Comparison of ENCODE assay signal across 8 cellular contexts in the genomic region with DNA sequence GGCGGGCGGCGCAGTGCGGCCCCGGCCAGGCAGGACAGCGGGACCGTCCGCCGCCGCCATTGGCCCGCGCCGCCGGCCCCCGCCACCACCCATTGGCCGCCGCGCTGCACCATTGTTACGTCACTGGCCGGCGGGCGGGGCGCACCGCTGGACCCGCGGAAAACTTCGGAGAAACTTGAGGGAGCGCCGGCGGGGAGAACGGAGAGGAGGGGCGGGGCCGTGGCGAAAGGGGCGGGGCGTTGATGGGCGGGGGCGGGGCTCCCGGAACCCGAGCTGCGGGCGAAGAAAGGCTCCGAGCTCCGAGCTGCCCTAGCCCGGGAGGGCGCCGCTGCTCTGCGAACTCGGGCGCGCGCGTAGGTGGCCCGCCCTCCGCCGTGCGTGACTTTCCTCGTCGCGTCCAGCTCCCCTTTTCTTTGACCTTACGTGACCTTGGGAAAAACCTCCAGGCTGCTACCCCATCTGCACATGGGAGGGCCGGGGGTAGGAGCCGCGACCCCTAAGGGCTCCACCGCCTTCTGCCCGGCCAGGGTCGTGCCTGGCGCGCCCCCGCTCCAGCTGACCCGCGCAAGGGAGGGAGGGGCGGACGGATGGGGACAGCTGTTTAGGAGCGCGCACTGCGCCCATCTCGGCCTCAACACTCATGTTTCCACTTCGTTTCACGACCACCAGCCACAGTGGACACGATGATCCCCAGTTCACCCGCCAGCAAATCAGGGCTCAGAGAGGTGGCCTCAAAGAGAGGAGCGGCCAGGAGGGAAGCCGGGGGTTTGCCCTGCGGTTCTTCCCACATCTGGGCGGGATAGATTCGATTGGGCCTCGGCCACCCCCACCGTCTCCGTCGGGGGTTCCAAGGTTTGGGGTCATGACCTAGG. TPM values are rescaled to one million over a fixed set of nuclear protein-coding genes. Genes with fewer than 3 reads are reported as not detected.
DNase-seq lines count a peak whose midpoint lies in the region; ATAC-seq and TF ChIP-seq lines count a peak whose summit lies in the region.

A gene with protein sequence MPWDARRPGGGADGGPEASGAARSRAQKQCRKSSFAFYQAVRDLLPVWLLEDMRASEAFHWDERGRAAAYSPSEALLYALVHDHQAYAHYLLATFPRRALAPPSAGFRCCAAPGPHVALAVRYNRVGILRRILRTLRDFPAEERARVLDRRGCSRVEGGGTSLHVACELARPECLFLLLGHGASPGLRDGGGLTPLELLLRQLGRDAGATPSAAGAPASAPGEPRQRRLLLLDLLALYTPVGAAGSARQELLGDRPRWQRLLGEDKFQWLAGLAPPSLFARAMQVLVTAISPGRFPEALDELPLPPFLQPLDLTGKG (minus strand): TSS at position 33 of the 872 bp plus-strand sequence. CDS start 1,887 bp downstream, outside the sequence.

- TF ChIP-seq RAD21 in IMR-90 (IDR thresholded peaks at IDR 0.05; ENCODE audit: low read length) = no peak

- 6% methylated on average over 33 of the region's 91 CpGs; no CpG with 5 or more reads in 1 of the 2 experiments for WGBS in IMR-90 (ENCODE audit: extremely low coverage in 2 of 2, insufficient read length in 1 of 2), 2 experiments
- 9% methylated on average over 28 of the region's 91 CpGs for WGBS in esophagus muscularis mucosa

- peaks cover 6% of the 10 kb centered on the region; the same call in 1 of the 2 replicates for H3K9me1 ChIP-seq in IMR-90 (ENCODE audit: insufficient read depth, low read length)

- peak within 1 kb of the TSS; percentile 87 for H2AK9ac ChIP-seq in IMR-90 (replicated peaks; ENCODE audit: low read depth, low read length, poor library complexity)

- TF ChIP-seq EP300 in esophagus muscularis mucosa (IDR thresholded peaks at IDR 0.05) = no peak

- H3K36me3 ChIP-seq in IMR-90 (ENCODE audit: control insufficient read depth, insufficient read depth, low read length) (peaks cover 12% of the 10 kb centered on the region), Peyer's patch (peaks cover 0 to 21% (median 0%) of the 10 kb centered on the region in 3 donors), esophagus muscularis mucosa (peaks cover 11 to 24% (median 24%) of the 10 kb centered on the region in 4 donors), muscle layer of duodenum (ENCODE audit: control insufficient read depth in 1 of 2, insufficient read depth in 2 of 2, low read length in 2 of 2) (peaks cover 0 to 6% of the 10 kb centered on the region in 2 donors)

- H2BK20ac ChIP-seq in IMR-90 (ENCODE audit: low read depth, low read length) = no peak within 1 kb of the TSS

- H3K9me3 Mint-ChIP-seq in Calu3 (ENCODE audit: low read depth, unreplicated experiment) = no peaks in the 10 kb centered on the region
- H3K9me3 Mint-ChIP-seq in activated T-cell treated with anti-CD3 and anti-CD28 coated beads, Interleukin-2, amount 50 U/mL, for 72 hours = no peaks in the 10 kb centered on the region

- TF ChIP-seq CTCF in Calu3 (IDR thresholded peaks at IDR 0.05; ENCODE audit: unreplicated experiment) (no peak), IMR-90 (conservative IDR thresholded peaks at IDR 0.05; ENCODE audit: low read depth, low read length) (no peak), Peyer's patch (IDR thresholded peaks at IDR 0.05) (peak in 1 of 6 experiments; percentile 11), esophagus muscularis mucosa (IDR thresholded peaks at IDR 0.05) (no peak)

- H4K91ac ChIP-seq in IMR-90 (ENCODE audit: insufficient read depth, low read depth, low read length) = no peak within 1 kb of the TSS

- CTCF ChIA-PET in Calu3 (lab: Charles Lee) = interaction anchor here (0.7 kb wide), 1 partner anchor 85 kb away, joined by 4 read pairs; no protein-coding TSS in a partner anchor
- CTCF ChIA-PET in IMR-90 (lab: Yijun Ruan, JAX) = interaction anchor here (1.1 to 2.0 kb wide), 2 partner anchors 15 to 72 kb away, joined by 3 to 7 read pairs; no protein-coding TSS in a partner anchor

- H3K9ac ChIP-seq in IMR-90 (ENCODE audit: low read depth, low read length) = peak within 1 kb of the TSS; percentile 80

- peak within 1 kb of the TSS; percentile 48 for H3K18ac ChIP-seq in IMR-90 (ENCODE audit: low read depth, low read length)

- peak within 1 kb of the TSS; percentile 73 for H3K4me3 Mint-ChIP-seq in Calu3 (ENCODE audit: low read depth, unreplicated experiment)
- peak within 1 kb of the TSS; percentile 86 to 91 for H3K4me3 Mint-ChIP-seq in activated T-cell treated with anti-CD3 and anti-CD28 coated beads, Interleukin-2, amount 50 U/mL, for 72 hours

- dilution Hi-C loops in IMR-90 (cut with HindIII; ENCODE audit: low sequenced_read_pairs, unreplicated experiment) = no loop called here

- H4K20me1 ChIP-seq in IMR-90 (ENCODE audit: insufficient read depth, low read length) = no peaks in the 10 kb centered on the region

- peak within 1 kb of the TSS; percentile 56 for H2AK5ac ChIP-seq in IMR-90 (ENCODE audit: low read depth, low read length)

- peak within 1 kb of the TSS; percentile 64 for H3K4ac ChIP-seq in IMR-90 (ENCODE audit: low read depth, low read length)

- H2BK15ac ChIP-seq in IMR-90 (ENCODE audit: low read depth, low read length) = no peak within 1 kb of the TSS

- H2BK5ac ChIP-seq in IMR-90 (ENCODE audit: low read depth, low read length, poor library complexity, severe bottlenecking) = peak within 1 kb of the TSS; percentile 30

- H2AFZ ChIP-seq in IMR-90 (replicated peaks; ENCODE audit: low read length, poor library complexity) = peak within 1 kb of the TSS; percentile 94

- H3K36me3 Mint-ChIP-seq in Calu3 (ENCODE audit: insufficient read depth, unreplicated experiment) = peaks cover 40% of the 10 kb centered on the region
- no peaks in the 10 kb centered on the region for H3K36me3 Mint-ChIP-seq in activated T-cell treated with anti-CD3 and anti-CD28 coated beads, Interleukin-2, amount 50 U/mL, for 72 hours (ENCODE audit: insufficient read depth in 2 of 2)

- no peaks in the 10 kb centered on the region for H3K27me3 Mint-ChIP-seq in Calu3 (ENCODE audit: unreplicated experiment)
- no peaks in the 10 kb centered on the region for H3K27me3 Mint-ChIP-seq in activated T-cell treated with anti-CD3 and anti-CD28 coated beads, Interleukin-2, amount 50 U/mL, for 72 hours (ENCODE audit: low read depth)

- DNase-seq in Calu3 = peak; percentile 96
- DNase-seq in IMR-90 = peak; percentile 89
- peak; percentile 90 to 98 (median 97) for DNase-seq in Peyer's patch
- peak; percentile 88 to 92 for DNase-seq in activated T-cell treated with anti-CD3 and anti-CD28 coated beads, Interleukin-2, amount 50 U/mL, for 72 hours
- DNase-seq in esophagus muscularis mucosa (ENCODE audit: extremely low spot score) = peak; percentile 99
- DNase-seq in stimulated activated CD8-positive, alpha-beta memory T cell treated with anti-CD3 and anti-CD28 coated beads, Interleukin-4, amount 100 ng/mL, for 48 hours = peak; percentile 96

- H3K4me3 ChIP-seq in IMR-90 (ENCODE audit: insufficient read depth, low read depth, low read length) = peak within 1 kb of the TSS; percentile 76
- H3K4me3 ChIP-seq in Peyer's patch = peak within 1 kb of the TSS; percentile 56 to 83 (median 62)
- H3K4me3 ChIP-seq in esophagus muscularis mucosa = peak within 1 kb of the TSS; percentile 63 to 81 (median 74)
- peak within 1 kb of the TSS; percentile 60 to 82 for H3K4me3 ChIP-seq in muscle layer of duodenum (ENCODE audit: low read depth in 1 of 2, low read length in 2 of 2)

- H3K23ac ChIP-seq in IMR-90 (ENCODE audit: low read depth, low read length) = peak within 1 kb of the TSS; percentile 85

- H3K79me1 ChIP-seq in IMR-90 (ENCODE audit: low read depth in 1 of 2, low read length in 2 of 2) = peaks cover 11 to 12% of the 10 kb centered on the region in 2 experiments

- H3K9me3 ChIP-seq in IMR-90 (ENCODE audit: control insufficient read depth, insufficient read depth, low read length) = no peaks in the 10 kb centered on the region
- no peaks in the 10 kb centered on the region for H3K9me3 ChIP-seq in Peyer's patch
- no peaks in the 10 kb centered on the region for H3K9me3 ChIP-seq in esophagus muscularis mucosa
- no peaks in the 10 kb centered on the region for H3K9me3 ChIP-seq in muscle layer of duodenum (ENCODE audit: control insufficient read depth in 1 of 2, low read length in 2 of 2)

- peak within 1 kb of the TSS; percentile 38 to 83; a peak in 3 of 4 replicates for H4K8ac ChIP-seq in IMR-90 (ENCODE audit: low read depth in 2 of 2, low read length in 2 of 2)

- in situ Hi-C loops in IMR-90 (cut with MboI; ENCODE audit: low sequenced_read_pairs) = no loop called here

- H3K4me1 ChIP-seq in IMR-90 (ENCODE audit: control insufficient read depth, insufficient read depth, low read length) (peaks cover 8% of the 10 kb centered on the region), Peyer's patch (peaks cover 10 to 37% (median 13%) of the 10 kb centered on the region in 4 donors), esophagus muscularis mucosa (peaks cover 20 to 31% (median 26%) of the 10 kb centered on the region in 4 donors), muscle layer of duodenum (ENCODE audit: control insufficient read depth in 1 of 2, insufficient read depth in 2 of 2, low read length in 2 of 2) (peaks cover 0 to 17% of the 10 kb centered on the region in 2 donors)

- H3K56ac ChIP-seq in IMR-90 (ENCODE audit: extremely low read depth, insufficient read depth, low read length) = no peak within 1 kb of the TSS

- H3K27me3 ChIP-seq in IMR-90 (ENCODE audit: control insufficient read depth, insufficient read depth, low read length) = no peaks in the 10 kb centered on the region
- no peaks in the 10 kb centered on the region for H3K27me3 ChIP-seq in Peyer's patch
- no peaks in the 10 kb centered on the region for H3K27me3 ChIP-seq in esophagus muscularis mucosa
- H3K27me3 ChIP-seq in muscle layer of duodenum (ENCODE audit: low read depth, low read length) = no peaks in the 10 kb centered on the region

- H3K27ac ChIP-seq in IMR-90 (ENCODE audit: insufficient read depth, low read length) (peak within 1 kb of the TSS; percentile 72), Peyer's patch (peak within 1 kb of the TSS; percentile 67 to 99 (median 90)), esophagus muscularis mucosa (replicated peaks in 1 of 4) (peak within 1 kb of the TSS; percentile 91 to 94 (median 93)), muscle layer of duodenum (ENCODE audit: low read length) (peak within 1 kb of the TSS; percentile 90)

- peak within 1 kb of the TSS; percentile 31 for H4K5ac ChIP-seq in IMR-90 (ENCODE audit: low read depth, low read length)

- ATAC-seq in GM21529 (IDR thresholded peaks at IDR 0.05; ENCODE audit: unreplicated experiment) (peak; percentile 80), IMR-90 (ENCODE audit: low read depth) (peak; percentile 96)
- peak; percentile 89 to 91 for ATAC-seq in activated T-cell treated with anti-CD3 and anti-CD28 coated beads, Interleukin-2, amount 50 U/mL, for 72 hours (replicated peaks in 1 of 2)

- BruUV-seq in Calu3 (replicated peaks; lab: Mats Ljungman, UMichigan) (no TSS peak), IMR-90 (replicated peaks; lab: Mats Ljungman, UMichigan) (no TSS peak)

- H3K4me2 ChIP-seq in IMR-90 (ENCODE audit: low read depth, low read length) = peak within 1 kb of the TSS; percentile 84

- no peak; the same call in 1 of the 2 replicates for TF ChIP-seq POLR2A in IMR-90 (IDR thresholded peaks at IDR 0.05; ENCODE audit: low read depth, low read length)
- TF ChIP-seq POLR2A in Peyer's patch (IDR thresholded peaks at IDR 0.05) = peak; percentile 60 to 86
- no peak for TF ChIP-seq POLR2A in esophagus muscularis mucosa (IDR thresholded peaks at IDR 0.05; ENCODE audit: low read depth)

- H3K27ac Mint-ChIP-seq in Calu3 (ENCODE audit: unreplicated experiment) = peak within 1 kb of the TSS; percentile 13
- no peak within 1 kb of the TSS for H3K27ac Mint-ChIP-seq in activated T-cell treated with anti-CD3 and anti-CD28 coated beads, Interleukin-2, amount 50 U/mL, for 72 hours

- intact Hi-C loops in Calu3 (cut with micrococcal nuclease; ENCODE audit: unreplicated experiment) = no loop called here
- intact Hi-C loops in IMR-90 (cut with micrococcal nuclease) = loop anchor here (2.0 kb wide), 1 partner anchor 35 kb away; no protein-coding TSS in a partner anchor
- intact Hi-C loops in esophagus muscularis mucosa (cut with DNase I) = no loop called here

- peak within 1 kb of the TSS; percentile 58 for H3K14ac ChIP-seq in IMR-90 (replicated peaks; ENCODE audit: low read depth, low read length)

- H2BK120ac ChIP-seq in IMR-90 (ENCODE audit: low read depth, low read length) = peak within 1 kb of the TSS; percentile 14

- POLR2A ChIA-PET in IMR-90 (lab: Charles Lee; ENCODE audit: unreplicated experiment) = no interaction called here

- H3K4me1 Mint-ChIP-seq in Calu3 (ENCODE audit: low read depth, unreplicated experiment) = peaks cover 17% of the 10 kb centered on the region
- peaks cover 12% of the 10 kb centered on the region for H3K4me1 Mint-ChIP-seq in activated T-cell treated with anti-CD3 and anti-CD28 coated beads, Interleukin-2, amount 50 U/mL, for 72 hours (ENCODE audit: low read depth)

RNA-seq across cellular contexts. Expression of the gene that starts here (rescaled TPM):
- total RNA-seq in Calu3 (2022) (23.3 and 23.8 TPM in 2 replicates), IMR-90 (2012; rRNA removed) (3.9 and 5.3 TPM in 2 replicates), Peyer's patch (100 to 1,000 TPM in 3 of 4 donors, 10 to 100 TPM in 1; 52.8 to 450 (median 392) TPM), esophagus muscularis mucosa (10 to 100 TPM; 33.2 to 74.0 (median 54.2) TPM)
- 15.7 and 25.8 TPM in 2 replicates for polyA plus RNA-seq in IMR-90 (2012; rRNA removed)
- 10.3 and 41.0 TPM in 2 replicates for polyA plus RNA-seq in IMR-90 (2012; cell fraction: cytosol; rRNA removed)
- 48.7 and 143 TPM in 2 replicates for polyA plus RNA-seq in IMR-90 (2012; cell fraction: nucleus; rRNA removed; ENCODE audit: low replicate concordance)
- total RNA-seq in activated T-cell treated with anti-CD3 and anti-CD28 coated beads, Interleukin-2, amount 50 U/mL, for 72 hours = 1 to 10 TPM; 3.2 to 4.5 TPM

Comparison
In these comparisons a context has a peak if more than half of its experiments do, and no peak if none do; other contexts are left out.
1. Peak in every context shown above with its lines: DNase-seq, ATAC-seq, H3K4me3 ChIP-seq and H3K27ac ChIP-seq.
2. POLR2A ChIP-seq: peak in Peyer's patch (2 of 2); none in IMR-90 (single experiment) and esophagus muscularis mucosa (single experiment).